In the genomic region with DNA sequence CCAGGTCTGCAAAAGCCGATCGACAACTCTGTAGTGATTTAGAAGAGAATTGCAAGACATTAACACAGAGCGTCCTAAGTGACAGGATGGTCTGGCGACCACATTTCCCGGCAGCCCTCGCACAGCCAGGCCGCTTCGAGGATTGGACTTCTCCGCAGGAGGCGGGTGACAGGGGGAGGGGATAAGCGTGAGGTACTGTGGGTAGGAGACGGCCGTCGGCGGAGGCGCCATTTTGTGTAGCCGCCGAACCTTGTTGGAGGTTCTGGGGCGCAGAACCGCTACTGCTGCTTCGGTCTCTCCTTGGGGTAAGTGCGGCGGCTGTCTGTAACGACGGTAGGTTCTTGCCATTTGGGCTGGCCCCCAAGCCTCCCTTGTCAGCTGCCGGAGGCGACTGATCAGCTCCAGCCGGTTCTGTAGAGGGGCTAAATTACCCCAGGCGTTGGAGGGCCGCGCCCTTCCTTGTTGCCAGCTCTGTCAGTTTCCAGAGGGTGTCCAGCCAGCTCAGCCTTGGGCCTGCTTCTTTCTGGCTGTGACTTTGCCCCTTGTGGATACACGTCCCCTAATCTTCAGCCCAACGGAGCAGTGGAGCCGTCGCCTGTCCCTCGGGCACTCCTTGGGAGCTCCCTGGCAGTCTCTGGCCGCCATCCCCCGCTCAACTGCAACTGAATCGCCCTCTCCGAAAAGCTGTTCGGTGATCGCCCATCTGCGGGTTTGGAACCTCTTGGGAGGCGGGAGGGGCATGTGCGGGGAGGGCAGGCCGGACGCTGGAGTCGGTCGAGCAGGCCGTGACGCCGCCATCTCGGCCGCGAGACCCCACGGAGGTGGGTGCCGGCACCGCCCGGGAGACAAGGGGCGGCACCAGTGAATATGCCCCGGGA, we compare ENCODE assay signal across 8 cellular contexts. TPM values are rescaled to one million over a fixed set of nuclear protein-coding genes. Genes with fewer than 3 reads are reported as not detected.
DNase-seq lines count a peak whose midpoint lies in the region; ATAC-seq and TF ChIP-seq lines count a peak whose summit lies in the region.

A gene (plus strand): TSS at position 195 of the 878 bp plus-strand sequence. CDS start 1,516 bp downstream, outside the sequence.

- peak within 1 kb of the TSS; percentile 87 for H3K4me3 ChIP-seq in coronary artery

- peak within 1 kb of the TSS; percentile 97 for H3K27ac Mint-ChIP-seq in activated CD4-positive, alpha-beta T cell treated with anti-CD3 and anti-CD28 coated beads, Interleukin-2, amount 10 ng/mL, durations not matched to agents 24 days and 14 days

- H3K36me3 Mint-ChIP-seq in activated CD4-positive, alpha-beta T cell treated with anti-CD3 and anti-CD28 coated beads, Interleukin-2, amount 10 ng/mL, durations not matched to agents 24 days and 14 days (ENCODE audit: low read depth), result peaks cover 42% of the 10 kb centered on the region

- no peak for TF ChIP-seq CTCF in coronary artery (IDR thresholded peaks at IDR 0.05)

- no peaks in the 10 kb centered on the region for H3K9me3 Mint-ChIP-seq in activated CD4-positive, alpha-beta T cell treated with anti-CD3 and anti-CD28 coated beads, Interleukin-2, amount 10 ng/mL, durations not matched to agents 24 days and 14 days

- peak within 1 kb of the TSS; percentile 94 to 98 for H3K27ac ChIP-seq in coronary artery
- H3K27ac ChIP-seq in layer of hippocampus (ENCODE audit: low read depth, low read length), result peak within 1 kb of the TSS; percentile 96

- H3K27me3 Mint-ChIP-seq in activated CD4-positive, alpha-beta T cell treated with anti-CD3 and anti-CD28 coated beads, Interleukin-2, amount 10 ng/mL, durations not matched to agents 24 days and 14 days, result no peaks in the 10 kb centered on the region

- peak within 1 kb of the TSS; percentile 98 for H3K4me3 Mint-ChIP-seq in activated CD4-positive, alpha-beta T cell treated with anti-CD3 and anti-CD28 coated beads, Interleukin-2, amount 10 ng/mL, durations not matched to agents 24 days and 14 days

- intact Hi-C loops in activated CD4-positive, alpha-beta T cell treated with anti-CD3 and anti-CD28 coated beads, Interleukin-2, amount 10 ng/mL, durations not matched to agents 24 days and 14 days (cut with micrococcal nuclease), result loop anchor here (1.0 to 5.0 kb wide), 4 partner anchors 148 to 287 kb away; a partner anchor contains a TSS

- ATAC-seq in HG03457 (IDR thresholded peaks at IDR 0.05; ENCODE audit: unreplicated experiment), result peak; percentile 94

- DNase-seq in Ammon's horn (ENCODE audit: low spot score), result peak; percentile 97
- peak; percentile 98 for DNase-seq in GM19238 (ENCODE audit: insufficient read length, low spot score)
- peak; percentile 81 for DNase-seq in NCI-H526 treated with DMSO at 0.1 percent for 48 hours (lab: John Stamatoyannopoulos, UW)
- DNase-seq in activated CD4-positive, alpha-beta T cell treated with anti-CD3 and anti-CD28 coated beads, Interleukin-2, amount 10 ng/mL, durations not matched to agents 24 days and 14 days, result peak; percentile 98
- peak; percentile 95 for DNase-seq in coronary artery (ENCODE audit: low spot score)
- peak; percentile 82 to 83 for DNase-seq in stimulated activated CD4-positive, alpha-beta T cell treated with anti-CD3 and anti-CD28 coated beads, Interleukin-1b, Interleukin-23, amount 100 ng/mL, for 4 hours (ENCODE audit: low read depth in 2 of 2)

- H3K4me1 Mint-ChIP-seq in activated CD4-positive, alpha-beta T cell treated with anti-CD3 and anti-CD28 coated beads, Interleukin-2, amount 10 ng/mL, durations not matched to agents 24 days and 14 days, result peaks cover 21% of the 10 kb centered on the region

- H3K27me3 ChIP-seq in layer of hippocampus (ENCODE audit: control insufficient read depth, insufficient read depth, low read length), result no peaks in the 10 kb centered on the region

RNA-seq across cellular contexts. Expression of the gene that starts here (rescaled TPM):
- total RNA-seq in activated CD4-positive, alpha-beta T cell treated with anti-CD3 and anti-CD28 coated beads, Interleukin-2, amount 10 ng/mL, durations not matched to agents 24 days and 14 days, result 154 and 161 TPM in 2 replicates

Comparison
In these comparisons a context has a peak if more than half of its experiments do, and no peak if none do; other contexts are left out.
1. Peak in every context shown above with its lines: DNase-seq, ATAC-seq, H3K4me3 ChIP-seq and H3K27ac ChIP-seq.